Comparison of ENCODE assay signal across 8 cellular contexts in the genomic region with DNA sequence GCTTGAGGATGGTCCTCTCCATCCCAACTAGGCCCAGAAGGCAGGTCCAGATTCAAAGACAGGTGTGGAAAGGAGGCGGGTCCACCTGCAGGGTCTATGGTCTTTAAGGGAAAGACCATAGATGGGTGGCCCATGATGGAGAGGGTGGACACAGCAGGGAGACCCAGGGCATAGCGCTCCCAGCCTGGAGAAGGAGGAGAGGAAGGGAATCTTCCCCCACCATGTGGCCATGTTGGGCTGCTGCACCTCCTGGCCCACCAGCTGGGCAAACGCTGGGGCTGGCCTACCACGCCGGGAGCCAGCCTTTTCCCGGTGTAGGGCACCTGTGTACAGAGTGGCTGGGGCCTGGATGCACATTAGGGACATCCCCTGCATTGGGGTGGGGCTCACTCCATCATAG.
DNase-seq lines count a peak whose midpoint lies in the region; ATAC-seq and TF ChIP-seq lines count a peak whose summit lies in the region.

No MANE protein-coding gene starts in this region.

- BruUV-seq in HCT116 (replicated peaks; lab: Mats Ljungman, UMichigan): no TSS peak

- no peak overlapping the region for H3K27ac Mint-ChIP-seq in activated T-helper 17 cell treated with anti-CD3 and anti-CD28 coated beads, Interleukin-2, amount 50 U/mL, for 72 hours

- H3K4me1 ChIP-seq in HCT116 (ENCODE audit: control insufficient read depth in 1 of 2, insufficient read depth in 2 of 2, low read length in 2 of 2) (peaks cover 0 to 5% of the 10 kb centered on the region in 2 experiments; a peak in 1 of 4 replicates), adipocyte (ENCODE audit: control insufficient read depth, insufficient read depth, low read length) (no peaks in the 10 kb centered on the region), upper lobe of left lung (no peaks in the 10 kb centered on the region)

- peaks cover 7% of the 10 kb centered on the region for H3K4me1 Mint-ChIP-seq in activated T-helper 17 cell treated with anti-CD3 and anti-CD28 coated beads, Interleukin-2, amount 50 U/mL, for 72 hours

- TF ChIP-seq EP300 in upper lobe of left lung (IDR thresholded peaks at IDR 0.05): no peak

- no peaks in the 10 kb centered on the region for H3K36me3 Mint-ChIP-seq in activated T-helper 17 cell treated with anti-CD3 and anti-CD28 coated beads, Interleukin-2, amount 50 U/mL, for 72 hours (ENCODE audit: low read depth)

- ATAC-seq in HCT116: peak; percentile 95
- peak; percentile 59 to 76 for ATAC-seq in upper lobe of left lung (ENCODE audit: low FRiP score in 2 of 2)
- no peak for ATAC-seq in activated T-helper 17 cell treated with anti-CD3 and anti-CD28 coated beads, Interleukin-2, amount 50 U/mL, for 72 hours (replicated peaks)
- ATAC-seq in HG02588 (IDR thresholded peaks at IDR 0.05; ENCODE audit: unreplicated experiment): no peak

- no peak overlapping the region for H3K9ac ChIP-seq in HCT116 (ENCODE audit: low read length)
- H3K9ac ChIP-seq in adipocyte (ENCODE audit: low read length): no peak overlapping the region

- TF ChIP-seq RAD21 in HCT116 (IDR thresholded peaks at IDR 0.05; ENCODE audit: low read depth): peak; percentile 68

- TF ChIP-seq CTCF in HCT116 (IDR thresholded peaks at IDR 0.05 in 2 of 3, conservative IDR thresholded peaks at IDR 0.05 in 1 of 3; ENCODE audit: borderline replicate concordance in 1 of 3, insufficient read depth in 1 of 3, low read depth in 2 of 3, low read length in 2 of 3) (peak; percentile 40 to 73 (median 52); a peak in 5 of 6 replicates), upper lobe of left lung (IDR thresholded peaks at IDR 0.05) (peak; percentile 50 to 80 (median 72))

- H3K79me2 ChIP-seq in HCT116 (ENCODE audit: insufficient read depth, low read length): no peaks in the 10 kb centered on the region

- RAD21 ChIA-PET in HCT116 (lab: Charles Lee; ENCODE audit: low non-redundant PET in 1 of 2, low total read pairs in 2 of 2, uncharacterized antibody in 2 of 2, unreplicated experiment in 2 of 2): no interaction called here

- H3K27ac ChIP-seq in HCT116 (ENCODE audit: low read depth, low read length) (no peak overlapping the region), upper lobe of left lung (no peak overlapping the region)

- intact Hi-C loops in HCT116 (cut with micrococcal nuclease): loop anchor here (5.0 to 10.0 kb wide), 2 partner anchors 238 to 636 kb away; no protein-coding TSS in a partner anchor

- no peak overlapping the region for H2AFZ ChIP-seq in HCT116 (ENCODE audit: low read depth, low read length, poor library complexity, severe bottlenecking)

- POLR2A ChIA-PET in HCT116 (lab: Charles Lee): no interaction called here

- no peak overlapping the region for H3K4me3 ChIP-seq in HCT116 (replicated peaks in 1 of 2; ENCODE audit: low read depth in 1 of 2, low read length in 2 of 2)
- no peak overlapping the region for H3K4me3 ChIP-seq in adipocyte (ENCODE audit: low read length)
- no peak overlapping the region for H3K4me3 ChIP-seq in upper lobe of left lung

- CTCF ChIA-PET in HCT116 (lab: Charles Lee): interaction anchor here (0.5 to 1.6 kb wide), 4 partner anchors 9 to 884 kb away, joined by 3 to 4 read pairs (median 4); no protein-coding TSS in a partner anchor

- H3K9me2 ChIP-seq in HCT116 (ENCODE audit: insufficient read depth): no peaks in the 10 kb centered on the region

- peaks cover 21% of the 10 kb centered on the region for H3K27me3 Mint-ChIP-seq in activated T-helper 17 cell treated with anti-CD3 and anti-CD28 coated beads, Interleukin-2, amount 50 U/mL, for 72 hours

- H3K9me3 ChIP-seq in HCT116 (ENCODE audit: control insufficient read depth in 1 of 2, insufficient read depth in 1 of 2, low read depth in 1 of 2, low read length in 2 of 2) (0 out of 4 replicates have a peak, but pooled peaks cover 0 to 3% of the 10 kb centered on the region in 2 experiments), adipocyte (ENCODE audit: control insufficient read depth, low read length) (peaks cover 11% of the 10 kb centered on the region), upper lobe of left lung (no peaks in the 10 kb centered on the region)

- TF ChIP-seq POLR2A in HCT116 (IDR thresholded peaks at IDR 0.05; ENCODE audit: borderline replicate concordance, extremely low read depth, insufficient read depth, insufficient read length): no peak
- TF ChIP-seq POLR2A in upper lobe of left lung (IDR thresholded peaks at IDR 0.05): no peak

- no peak overlapping the region for H3K4me2 ChIP-seq in HCT116 (ENCODE audit: low read length)

- 34 to 83% methylated on average over 2 to 6 of the region's 6 CpGs for WGBS in upper lobe of left lung, 2 donors

- peaks cover 5% of the 10 kb centered on the region for H3K9me3 Mint-ChIP-seq in activated T-helper 17 cell treated with anti-CD3 and anti-CD28 coated beads, Interleukin-2, amount 50 U/mL, for 72 hours

- no peak overlapping the region for H3K4me3 Mint-ChIP-seq in activated T-helper 17 cell treated with anti-CD3 and anti-CD28 coated beads, Interleukin-2, amount 50 U/mL, for 72 hours

- no peaks in the 10 kb centered on the region for H3K27me3 ChIP-seq in HCT116 (ENCODE audit: insufficient read depth, low read length)
- peaks cover 13% of the 10 kb centered on the region for H3K27me3 ChIP-seq in adipocyte (replicated peaks; ENCODE audit: control insufficient read depth, insufficient read depth, low read length)
- no peaks in the 10 kb centered on the region for H3K27me3 ChIP-seq in upper lobe of left lung

- no peaks in the 10 kb centered on the region for H3K36me3 ChIP-seq in HCT116 (ENCODE audit: control insufficient read depth in 1 of 2, insufficient read depth in 2 of 2, low read length in 2 of 2)
- H3K36me3 ChIP-seq in adipocyte (ENCODE audit: control insufficient read depth, insufficient read depth, low read length, severe bottlenecking): no peaks in the 10 kb centered on the region
- no peaks in the 10 kb centered on the region for H3K36me3 ChIP-seq in upper lobe of left lung

- no peaks in the 10 kb centered on the region for H4K20me1 ChIP-seq in HCT116 (ENCODE audit: insufficient read depth)

- DNase-seq in AG08395 (ENCODE audit: low spot score): peak; percentile 45
- peak; percentile 8 for DNase-seq in HCT116 (ENCODE audit: low read depth, low spot score)
- peak; percentile 55 for DNase-seq in adipocyte (ENCODE audit: low read depth)
- DNase-seq in iPS-NIHi11 (ENCODE audit: low spot score): peak; percentile 82
- peak in 1 of 2 donors; percentile 46 for DNase-seq in upper lobe of left lung
- DNase-seq in NK-92 treated with Interleukin-12 subunit alpha and Interleukin-12 subunit beta, amount 100 ng/mL, for 24 hours (lab: John Stamatoyannopoulos, UW): no peak

TF ChIP-seq in HCT116, 20 proteins besides CTCF, POLR2A, EP300 and RAD21:
- TF ChIP-seq, protein P1, sequence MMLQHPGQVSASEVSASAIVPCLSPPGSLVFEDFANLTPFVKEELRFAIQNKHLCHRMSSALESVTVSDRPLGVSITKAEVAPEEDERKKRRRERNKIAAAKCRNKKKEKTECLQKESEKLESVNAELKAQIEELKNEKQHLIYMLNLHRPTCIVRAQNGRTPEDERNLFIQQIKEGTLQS (IDR thresholded peaks at IDR 0.05): no peak
- TF ChIP-seq, protein P2, sequence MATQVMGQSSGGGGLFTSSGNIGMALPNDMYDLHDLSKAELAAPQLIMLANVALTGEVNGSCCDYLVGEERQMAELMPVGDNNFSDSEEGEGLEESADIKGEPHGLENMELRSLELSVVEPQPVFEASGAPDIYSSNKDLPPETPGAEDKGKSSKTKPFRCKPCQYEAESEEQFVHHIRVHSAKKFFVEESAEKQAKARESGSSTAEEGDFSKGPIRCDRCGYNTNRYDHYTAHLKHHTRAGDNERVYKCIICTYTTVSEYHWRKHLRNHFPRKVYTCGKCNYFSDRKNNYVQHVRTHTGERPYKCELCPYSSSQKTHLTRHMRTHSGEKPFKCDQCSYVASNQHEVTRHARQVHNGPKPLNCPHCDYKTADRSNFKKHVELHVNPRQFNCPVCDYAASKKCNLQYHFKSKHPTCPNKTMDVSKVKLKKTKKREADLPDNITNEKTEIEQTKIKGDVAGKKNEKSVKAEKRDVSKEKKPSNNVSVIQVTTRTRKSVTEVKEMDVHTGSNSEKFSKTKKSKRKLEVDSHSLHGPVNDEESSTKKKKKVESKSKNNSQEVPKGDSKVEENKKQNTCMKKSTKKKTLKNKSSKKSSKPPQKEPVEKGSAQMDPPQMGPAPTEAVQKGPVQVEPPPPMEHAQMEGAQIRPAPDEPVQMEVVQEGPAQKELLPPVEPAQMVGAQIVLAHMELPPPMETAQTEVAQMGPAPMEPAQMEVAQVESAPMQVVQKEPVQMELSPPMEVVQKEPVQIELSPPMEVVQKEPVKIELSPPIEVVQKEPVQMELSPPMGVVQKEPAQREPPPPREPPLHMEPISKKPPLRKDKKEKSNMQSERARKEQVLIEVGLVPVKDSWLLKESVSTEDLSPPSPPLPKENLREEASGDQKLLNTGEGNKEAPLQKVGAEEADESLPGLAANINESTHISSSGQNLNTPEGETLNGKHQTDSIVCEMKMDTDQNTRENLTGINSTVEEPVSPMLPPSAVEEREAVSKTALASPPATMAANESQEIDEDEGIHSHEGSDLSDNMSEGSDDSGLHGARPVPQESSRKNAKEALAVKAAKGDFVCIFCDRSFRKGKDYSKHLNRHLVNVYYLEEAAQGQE (IDR thresholded peaks at IDR 0.05; ENCODE audit: low read depth): no peak
- TF ChIP-seq POLR2AphosphoS5 (IDR thresholded peaks at IDR 0.05; ENCODE audit: low read depth, low read length): no peak

Comparison
In these comparisons a context has a peak if more than half of its experiments do, and no peak if none do; other contexts are left out.
1. ATAC-seq: peak in HCT116 (single experiment) and upper lobe of left lung (2 of 2); none in activated T-helper 17 cell treated with anti-CD3 and anti-CD28 coated beads, Interleukin-2, amount 50 U/mL, for 72 hours (single experiment) and HG02588 (single experiment).